In the genomic region with DNA sequence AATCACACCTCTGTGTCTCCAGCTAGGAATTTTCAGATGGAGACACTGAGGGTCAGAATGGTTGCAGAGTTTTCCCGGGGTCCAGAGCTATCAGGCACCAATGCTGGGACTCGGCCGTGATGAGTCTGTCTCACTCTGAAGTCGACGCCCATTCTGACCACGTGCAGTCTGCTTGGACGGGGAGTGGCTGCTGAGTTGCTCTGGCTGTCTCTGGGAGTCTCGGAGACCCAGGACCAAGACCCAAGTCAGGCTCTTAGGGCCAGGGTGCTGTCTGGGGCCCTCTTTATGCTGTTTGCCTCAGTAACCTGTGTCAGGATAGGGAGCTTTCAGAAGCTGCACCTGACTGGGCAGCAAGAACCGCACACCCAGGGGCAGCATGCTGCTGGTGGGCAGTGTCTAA, we compare ENCODE assay signal across 2 cellular contexts.
A peak's percentile ranks its signal among the peaks of the same experiment; 100 is the strongest.
TF ChIP-seq lines count a peak whose summit lies in the region.

No MANE protein-coding gene starts in this region.

TF ChIP-seq in HCT116, 20 proteins besides CTCF, POLR2A, EP300 and RAD21:
- TF ChIP-seq EGR1 (IDR thresholded peaks at IDR 0.05; ENCODE audit: low read depth): no peak
- TF ChIP-seq POLR2AphosphoS5 (IDR thresholded peaks at IDR 0.05; ENCODE audit: low read depth, low read length): no peak
- no peak for TF ChIP-seq SIN3A (IDR thresholded peaks at IDR 0.05; ENCODE audit: low read depth)
- TF ChIP-seq, protein P1, sequence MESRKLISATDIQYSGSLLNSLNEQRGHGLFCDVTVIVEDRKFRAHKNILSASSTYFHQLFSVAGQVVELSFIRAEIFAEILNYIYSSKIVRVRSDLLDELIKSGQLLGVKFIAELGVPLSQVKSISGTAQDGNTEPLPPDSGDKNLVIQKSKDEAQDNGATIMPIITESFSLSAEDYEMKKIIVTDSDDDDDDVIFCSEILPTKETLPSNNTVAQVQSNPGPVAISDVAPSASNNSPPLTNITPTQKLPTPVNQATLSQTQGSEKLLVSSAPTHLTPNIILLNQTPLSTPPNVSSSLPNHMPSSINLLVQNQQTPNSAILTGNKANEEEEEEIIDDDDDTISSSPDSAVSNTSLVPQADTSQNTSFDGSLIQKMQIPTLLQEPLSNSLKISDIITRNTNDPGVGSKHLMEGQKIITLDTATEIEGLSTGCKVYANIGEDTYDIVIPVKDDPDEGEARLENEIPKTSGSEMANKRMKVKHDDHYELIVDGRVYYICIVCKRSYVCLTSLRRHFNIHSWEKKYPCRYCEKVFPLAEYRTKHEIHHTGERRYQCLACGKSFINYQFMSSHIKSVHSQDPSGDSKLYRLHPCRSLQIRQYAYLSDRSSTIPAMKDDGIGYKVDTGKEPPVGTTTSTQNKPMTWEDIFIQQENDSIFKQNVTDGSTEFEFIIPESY (IDR thresholded peaks at IDR 0.05; ENCODE audit: extremely low read depth, insufficient replicate concordance, low read length): no peak
- no peak for TF ChIP-seq ELF1 (IDR thresholded peaks at IDR 0.05; ENCODE audit: borderline replicate concordance, low read depth)
- no peak for TF ChIP-seq YY1 (IDR thresholded peaks at IDR 0.05; ENCODE audit: extremely low read depth, insufficient replicate concordance, low read depth, low read length)
- no peak for TF ChIP-seq ZFX (IDR thresholded peaks at IDR 0.05)
- TF ChIP-seq TCF7L2 (IDR thresholded peaks at IDR 0.05; ENCODE audit: borderline replicate concordance, extremely low read depth, insufficient read depth, insufficient read length): no peak
- TF ChIP-seq, protein P2, sequence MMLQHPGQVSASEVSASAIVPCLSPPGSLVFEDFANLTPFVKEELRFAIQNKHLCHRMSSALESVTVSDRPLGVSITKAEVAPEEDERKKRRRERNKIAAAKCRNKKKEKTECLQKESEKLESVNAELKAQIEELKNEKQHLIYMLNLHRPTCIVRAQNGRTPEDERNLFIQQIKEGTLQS (IDR thresholded peaks at IDR 0.05): no peak
- no peak for TF ChIP-seq ZNF274 (IDR thresholded peaks at IDR 0.05; ENCODE audit: low read depth, low read length)
- no peak for TF ChIP-seq JUND (IDR thresholded peaks at IDR 0.05)
- TF ChIP-seq, protein P3, sequence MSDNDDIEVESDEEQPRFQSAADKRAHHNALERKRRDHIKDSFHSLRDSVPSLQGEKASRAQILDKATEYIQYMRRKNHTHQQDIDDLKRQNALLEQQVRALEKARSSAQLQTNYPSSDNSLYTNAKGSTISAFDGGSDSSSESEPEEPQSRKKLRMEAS (IDR thresholded peaks at IDR 0.05): no peak
- no peak for TF ChIP-seq CEBPB (IDR thresholded peaks at IDR 0.05; ENCODE audit: low read depth)
- TF ChIP-seq EZH2phosphoT487 (IDR thresholded peaks at IDR 0.05; ENCODE audit: borderline replicate concordance): no peak
- no peak for TF ChIP-seq EZH2 (IDR thresholded peaks at IDR 0.05)
- no peak for TF ChIP-seq CBX3 (IDR thresholded peaks at IDR 0.05; ENCODE audit: low read depth)
TF ChIP-seq in HCT116: peak in this region for 0.

TF ChIP-seq in GM12878, 131 proteins besides CTCF, POLR2A, EP300 and RAD21:
- TF ChIP-seq, protein P4, sequence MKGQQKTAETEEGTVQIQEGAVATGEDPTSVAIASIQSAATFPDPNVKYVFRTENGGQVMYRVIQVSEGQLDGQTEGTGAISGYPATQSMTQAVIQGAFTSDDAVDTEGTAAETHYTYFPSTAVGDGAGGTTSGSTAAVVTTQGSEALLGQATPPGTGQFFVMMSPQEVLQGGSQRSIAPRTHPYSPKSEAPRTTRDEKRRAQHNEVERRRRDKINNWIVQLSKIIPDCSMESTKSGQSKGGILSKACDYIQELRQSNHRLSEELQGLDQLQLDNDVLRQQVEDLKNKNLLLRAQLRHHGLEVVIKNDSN (IDR thresholded peaks at IDR 0.05; ENCODE audit: borderline replicate concordance, extremely low read length, insufficient read depth, low read depth, low read length): peak; percentile 7
- TF ChIP-seq, protein P1 (IDR thresholded peaks at IDR 0.05): no peak
